ENCODE assay signal across 11 cellular contexts in genomic region chr22:31177420-31178162, GRCh38. TPM values are rescaled to one million over a fixed set of nuclear protein-coding genes. Genes with fewer than 3 reads are reported as not detected.
DNase-seq lines count a peak whose midpoint lies in the region; ATAC-seq, FAIRE-seq and TF ChIP-seq lines count a peak whose summit lies in the region.
"Had no signal": no experiment of that assay in that cellular context is flagged by ENCODE, and none has a peak within 500 bp of the region (broad histone marks: within the 10 kb centered on the region; RNA-seq: fewer than 3 reads in every experiment).

No MANE protein-coding gene starts in this region.

- peak overlapping the region in 2 of 3 donors; percentile 4 to 6 for H3K27ac Mint-ChIP-seq in CD4-positive, CD25-positive, alpha-beta regulatory T cell
- no peak overlapping the region for H3K27ac Mint-ChIP-seq in effector memory CD8-positive, alpha-beta T cell

- H3K36me3 Mint-ChIP-seq in CD4-positive, CD25-positive, alpha-beta regulatory T cell, result peaks cover 25% of the 10 kb centered on the region
- H3K36me3 Mint-ChIP-seq in effector memory CD8-positive, alpha-beta T cell (ENCODE audit: insufficient read depth), result peaks cover 5% of the 10 kb centered on the region

- 74 to 80% methylated on average over 6 of the region's 6 CpGs for WGBS in esophagus, 2 donors
- WGBS in prostate gland, result 60% methylated on average over 6 of the region's 6 CpGs
- WGBS in heart right ventricle, 2 donors, result 86 to 88% methylated on average over 6 of the region's 6 CpGs

- TF ChIP-seq CTCF in prostate gland (IDR thresholded peaks at IDR 0.05), result peak in 2 of 4 experiments; percentile 8 to 36
- TF ChIP-seq CTCF in heart right ventricle (IDR thresholded peaks at IDR 0.05), result no peak

- H3K9me3 ChIP-seq in CD4-positive, CD25-positive, alpha-beta regulatory T cell (ENCODE audit: control insufficient read depth in 2 of 2, low read length in 2 of 2), result no peaks in the 10 kb centered on the region
- no peaks in the 10 kb centered on the region for H3K9me3 ChIP-seq in esophagus (ENCODE audit: control insufficient read depth in 2 of 2, insufficient read depth in 1 of 2, low read depth in 1 of 2, low read length in 1 of 2)
- H3K9me3 ChIP-seq in prostate gland, result no peaks in the 10 kb centered on the region
- H3K9me3 ChIP-seq in heart right ventricle, result no peaks in the 10 kb centered on the region
- H3K9me3 ChIP-seq: SJCRH30 had no signal

- intact Hi-C loops in prostate gland (cut with DNase I), result no loop called here
- intact Hi-C loops in heart right ventricle (cut with DNase I), result no loop called here

- no peak overlapping the region for H3K27ac ChIP-seq in CD4-positive, CD25-positive, alpha-beta regulatory T cell (ENCODE audit: insufficient read depth, low read length, poor library complexity, severe bottlenecking)
- H3K27ac ChIP-seq in esophagus (ENCODE audit: low read depth in 2 of 2, low read length in 1 of 2), result peak overlapping the region; percentile 54 to 70
- H3K27ac ChIP-seq in prostate gland, result peak overlapping the region; percentile 77 to 87
- no peak overlapping the region for H3K27ac ChIP-seq in heart right ventricle
- H3K27ac ChIP-seq: dorsolateral prefrontal cortex, SJCRH30 had no signal

- ATAC-seq in CD4-positive, CD25-positive, alpha-beta regulatory T cell (ENCODE audit: low read depth in 2 of 2), result no peak
- ATAC-seq in heart right ventricle (no peak), HG03108 (IDR thresholded peaks at IDR 0.05; ENCODE audit: unreplicated experiment) (no peak)
- ATAC-seq in effector memory CD8-positive, alpha-beta T cell (replicated peaks), result no peak

- DNase-seq in CD4-positive, CD25-positive, alpha-beta regulatory T cell, result no peak
- DNase-seq in NCI-H226 (peak; percentile 77), prostate gland (ENCODE audit: low spot score) (peak; percentile 78), heart right ventricle (no peak), frontal cortex (ENCODE audit: low spot score in 2 of 2) (no peak)
- DNase-seq in effector memory CD8-positive, alpha-beta T cell, result no peak
- DNase-seq: dorsolateral prefrontal cortex, MM.1S, SJCRH30 had no signal

- no peak for FAIRE-seq in frontal cortex (lab: Jason Lieb, UNC)

- H3K27me3 Mint-ChIP-seq in CD4-positive, CD25-positive, alpha-beta regulatory T cell, result no peaks in the 10 kb centered on the region
- no peaks in the 10 kb centered on the region for H3K27me3 Mint-ChIP-seq in effector memory CD8-positive, alpha-beta T cell

- TF ChIP-seq POLR2A in prostate gland (IDR thresholded peaks at IDR 0.05), result no peak

- no peak overlapping the region for H3K4me3 ChIP-seq in CD4-positive, CD25-positive, alpha-beta regulatory T cell (ENCODE audit: low read depth, low read length)
- H3K4me3 ChIP-seq in esophagus (ENCODE audit: low read depth in 1 of 2, low read length in 2 of 2) (no peak overlapping the region), prostate gland (no peak overlapping the region), heart right ventricle (no peak overlapping the region)
- H3K4me3 ChIP-seq: dorsolateral prefrontal cortex, SJCRH30 had no signal

- peaks cover 13 to 46% (median 31%) of the 10 kb centered on the region in 4 donors for H3K4me1 Mint-ChIP-seq in CD4-positive, CD25-positive, alpha-beta regulatory T cell
- peaks cover 4 to 10% of the 10 kb centered on the region in 2 donors for H3K4me1 Mint-ChIP-seq in effector memory CD8-positive, alpha-beta T cell (ENCODE audit: low read depth in 2 of 2)

- peaks cover 23% of the 10 kb centered on the region for H3K36me3 ChIP-seq in CD4-positive, CD25-positive, alpha-beta regulatory T cell (ENCODE audit: control insufficient read depth, insufficient read depth, low read length)
- no peaks in the 10 kb centered on the region for H3K36me3 ChIP-seq in esophagus (ENCODE audit: control insufficient read depth in 2 of 2, insufficient read depth in 2 of 2, low read length in 1 of 2)
- H3K36me3 ChIP-seq in prostate gland, result no peaks in the 10 kb centered on the region
- H3K36me3 ChIP-seq in heart right ventricle, result peaks cover 0 to 47% (median 5%) of the 10 kb centered on the region in 9 donors

- no peak overlapping the region for H3K4me3 Mint-ChIP-seq in CD4-positive, CD25-positive, alpha-beta regulatory T cell
- no peak overlapping the region for H3K4me3 Mint-ChIP-seq in effector memory CD8-positive, alpha-beta T cell

- H3K9me3 Mint-ChIP-seq in CD4-positive, CD25-positive, alpha-beta regulatory T cell, result peaks cover 0 to 2% (median 0%) of the 10 kb centered on the region in 7 donors
- no peaks in the 10 kb centered on the region for H3K9me3 Mint-ChIP-seq in effector memory CD8-positive, alpha-beta T cell

- no peaks in the 10 kb centered on the region for H3K4me1 ChIP-seq in CD4-positive, CD25-positive, alpha-beta regulatory T cell (ENCODE audit: control insufficient read depth, insufficient read depth, low read length, poor library complexity, severe bottlenecking)
- peaks cover 4 to 9% of the 10 kb centered on the region in 2 donors for H3K4me1 ChIP-seq in esophagus (ENCODE audit: control insufficient read depth in 2 of 2, insufficient read depth in 2 of 2, low read length in 1 of 2)
- peaks cover 20% of the 10 kb centered on the region for H3K4me1 ChIP-seq in prostate gland (replicated peaks)
- peaks cover 0 to 30% (median 21%) of the 10 kb centered on the region in 9 donors for H3K4me1 ChIP-seq in heart right ventricle
- H3K4me1 ChIP-seq: SJCRH30 had no signal

- no peaks in the 10 kb centered on the region for H3K27me3 ChIP-seq in CD4-positive, CD25-positive, alpha-beta regulatory T cell (ENCODE audit: control insufficient read depth, insufficient read depth, low read length)
- H3K27me3 ChIP-seq in esophagus (ENCODE audit: control insufficient read depth in 1 of 2, insufficient read depth in 2 of 2, low read length in 2 of 2) (no peaks in the 10 kb centered on the region), prostate gland (replicated peaks; ENCODE audit: insufficient read depth) (no peaks in the 10 kb centered on the region), heart right ventricle (no peaks in the 10 kb centered on the region)
- H3K27me3 ChIP-seq: dorsolateral prefrontal cortex, SJCRH30 had no signal

RNA-seq across cellular contexts. Expression of gene RNF185, which starts 17.6 kb away (rescaled TPM):
- 13.8 TPM for total RNA-seq in CD4-positive, CD25-positive, alpha-beta regulatory T cell
- polyA plus RNA-seq in CD4-positive, CD25-positive, alpha-beta regulatory T cell, result 10 to 100 TPM; 23.6 to 34.7 (median 30.4) TPM
- 10 to 100 TPM; 14.4 to 22.4 TPM for polyA plus RNA-seq in esophagus
- total RNA-seq in prostate gland, result 10 to 100 TPM; 59.2 to 75.6 TPM
- 10 to 100 TPM; 20.4 to 24.9 (median 22.0) TPM for total RNA-seq in heart right ventricle
- 10 to 100 TPM; 12.2 to 18.7 TPM for polyA plus RNA-seq in heart right ventricle
- total RNA-seq in frontal cortex, result 27.7 TPM

RNA-seq across cellular contexts. Expression of gene LIMK2, which starts 34.5 kb away (rescaled TPM):
- 42.4 TPM for total RNA-seq in CD4-positive, CD25-positive, alpha-beta regulatory T cell
- 10 to 100 TPM; 22.4 to 33.2 (median 24.9) TPM for polyA plus RNA-seq in CD4-positive, CD25-positive, alpha-beta regulatory T cell
- polyA plus RNA-seq in esophagus (10 to 100 TPM; 43.5 to 57.4 TPM), heart right ventricle (10 to 100 TPM in 1 of 2 donors, 1 to 10 TPM in 1; 6.0 to 12.1 TPM)
- total RNA-seq in prostate gland (100 to 1,000 TPM in 1 of 2 donors, 10 to 100 TPM in 1; 92.1 to 128 TPM), heart right ventricle (10 to 100 TPM in 5 of 10 donors, 1 to 10 TPM in 5; 6.5 to 18.8 (median 9.7) TPM), frontal cortex (13.9 TPM)

RNA-seq across cellular contexts. Expression of gene PLA2G3, which starts 37.3 kb away (rescaled TPM):
- not detected for total RNA-seq in CD4-positive, CD25-positive, alpha-beta regulatory T cell
- not detected for polyA plus RNA-seq in CD4-positive, CD25-positive, alpha-beta regulatory T cell
- polyA plus RNA-seq in esophagus, result 10 to 100 TPM in 1 of 2 donors, 1 to 10 TPM in 1; 5.3 to 13.1 TPM
- total RNA-seq in prostate gland, result 1 to 10 TPM in 1 of 2 donors, under 1 TPM in 1; 0.23 to 1.5 TPM
- total RNA-seq in heart right ventricle, result not detected
- under 1 TPM in 1 of 2 donors, not detected in 1; 0.01 TPM for polyA plus RNA-seq in heart right ventricle
- total RNA-seq in frontal cortex, result under 0.01 TPM

RNA-seq across cellular contexts. Expression of gene INPP5J, which starts 54.8 kb away (rescaled TPM):
- not detected for total RNA-seq in CD4-positive, CD25-positive, alpha-beta regulatory T cell
- under 1 TPM in 1 of 4 donors, not detected in 3; 0.47 TPM for polyA plus RNA-seq in CD4-positive, CD25-positive, alpha-beta regulatory T cell
- polyA plus RNA-seq in esophagus, result 1 to 10 TPM; 1.6 to 3.3 TPM
- 10 to 100 TPM; 14.4 to 33.3 TPM for total RNA-seq in prostate gland
- total RNA-seq in heart right ventricle, result 10 to 100 TPM; 15.2 to 31.7 (median 19.3) TPM
- polyA plus RNA-seq in heart right ventricle, result 10 to 100 TPM in 1 of 2 donors, 1 to 10 TPM in 1; 7.9 to 14.0 TPM
- total RNA-seq in frontal cortex, result 2.0 TPM

Comparison
In these comparisons a context has a peak if more than half of its experiments do, and no peak if none do; other contexts are left out.
1. DNase-seq: peak in NCI-H226 (single experiment) and prostate gland (single experiment); none in CD4-positive, CD25-positive, alpha-beta regulatory T cell (0 of 3), heart right ventricle (0 of 2), effector memory CD8-positive, alpha-beta T cell (0 of 3) and frontal cortex (0 of 2).
2. H3K27ac ChIP-seq: peak in esophagus (2 of 2) and prostate gland (2 of 2); none in CD4-positive, CD25-positive, alpha-beta regulatory T cell (single experiment) and heart right ventricle (0 of 10).
3. H3K27ac Mint-ChIP-seq: peak in CD4-positive, CD25-positive, alpha-beta regulatory T cell (2 of 3); none in effector memory CD8-positive, alpha-beta T cell (0 of 2).